36 cellular contexts compared by ENCODE assay signal in the genomic region with DNA sequence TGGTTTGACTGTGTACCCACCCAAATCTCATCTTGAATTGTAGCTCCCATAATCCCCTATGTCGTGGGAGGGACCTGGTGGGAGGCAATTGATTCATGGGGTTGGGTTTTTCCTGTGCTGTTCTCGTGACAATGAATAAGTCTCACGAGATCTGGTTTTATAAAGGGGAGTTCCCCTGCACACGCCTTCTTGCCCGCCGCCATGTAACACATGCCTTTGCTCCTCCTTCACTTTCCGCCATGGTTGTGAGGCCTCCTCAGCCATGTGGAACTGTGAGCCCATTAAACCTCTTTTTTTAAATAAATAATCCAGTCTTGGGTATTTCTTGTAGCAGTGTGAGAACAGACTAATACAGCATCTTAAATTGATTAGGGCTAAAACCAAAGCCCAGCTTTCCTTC.
"Had no signal": no experiment of that assay in that cellular context is flagged by ENCODE, and none has a peak within 500 bp of the region (broad histone marks: within the 10 kb centered on the region; RNA-seq: fewer than 3 reads in every experiment).

No MANE protein-coding gene starts in this region.

- ATAC-seq: activated CD8-positive, alpha-beta T cell treated with anti-CD3 and anti-CD28 coated beads for 36 hours; activated naive CD4-positive, alpha-beta T cell treated with anti-CD3 and anti-CD28 coated beads, Interleukin-2, amount 50 U/mL, for 72 hours; activated T-cell treated with anti-CD3 and anti-CD28 coated beads, Interleukin-2, amount 50 U/mL, for 4 hours; activated T-cell treated with anti-CD3 and anti-CD28 coated beads, Interleukin-2, amount 50 U/mL, for 72 hours; body of pancreas had no signal

- H3K4me3 ChIP-seq: adrenal gland, body of pancreas, breast epithelium had no signal

- DNase-seq: activated B cell treated with CpG ODN at 0.5 μM for 24 hours; activated CD4-positive, alpha-beta memory T cell treated with anti-CD3 and anti-CD28 coated beads for 36 hours; activated CD4-positive, alpha-beta T cell treated with anti-CD3 and anti-CD28 coated beads for 4 hours; activated CD4-positive, alpha-beta T cell treated with anti-CD3 and anti-CD28 coated beads, Interleukin-2, amount 10 ng/mL, durations not matched to agents 24 days and 14 days; activated CD4-positive, alpha-beta T cell treated with anti-CD3 and anti-CD28 coated beads, Interleukin-2, amount 50 U/mL, for 1 hour; activated CD4-positive, alpha-beta T cell treated with anti-CD3 and anti-CD28 coated beads, Interleukin-2, amount 50 U/mL, for 4 hours; activated CD4-positive, CD25-positive, alpha-beta regulatory T cell treated with anti-CD3 and anti-CD28 coated beads, Interleukin-2, amount 50 U/mL, for 72 hours; activated CD8-positive, alpha-beta memory T cell treated with anti-CD3 and anti-CD28 coated beads, Interleukin-2, amount 50 U/mL, for 4 hours; activated CD8-positive, alpha-beta T cell treated with anti-CD3 and anti-CD28 coated beads for 36 hours; activated effector memory CD4-positive, alpha-beta T cell treated with Interleukin-2 at 50 U/mL for 16 hours; activated gamma-delta T cell; activated naive CD4-positive, alpha-beta T cell treated with anti-CD3 and anti-CD28 coated beads, Interleukin-2, amount 10 ng/mL, durations not matched to agents 7 days and 5 days; activated naive CD4-positive, alpha-beta T cell treated with Interleukin-2 at 50 U/mL for 16 hours; activated naive CD8-positive, alpha-beta T cell treated with anti-CD3 and anti-CD28 coated beads for 36 hours; activated T-cell treated with anti-CD3 and anti-CD28 coated beads for 4 hours; activated T-cell treated with anti-CD3 and anti-CD28 coated beads, Interleukin-2, amount 50 U/mL, for 1 hour; activated T-cell treated with anti-CD3 and anti-CD28 coated beads, Interleukin-2, amount 50 U/mL, for 4 hours; activated T-cell treated with anti-CD3 and anti-CD28 coated beads, Interleukin-2, amount 50 U/mL, for 72 hours; adrenal gland; amniotic stem cell; body of pancreas; brain microvascular endothelial cell; central memory CD4-positive, alpha-beta T cell; SW 1271; T-helper 1 cell; T-helper 2 cell; T-helper 9 cell had no signal

- H3K27ac ChIP-seq: adrenal gland, body of pancreas, brain microvascular endothelial cell, breast epithelium, VCaP had no signal

- H3K4me1 Mint-ChIP-seq: activated B cell treated with CpG ODN at 0.5 μM for 24 hours; activated naive CD4-positive, alpha-beta T cell treated with anti-CD3 and anti-CD28 coated beads, Interleukin-2, amount 10 ng/mL, durations not matched to agents 7 days and 5 days; activated naive CD8-positive, alpha-beta T cell treated with anti-CD3 and anti-CD28 coated beads for 36 hours had no signal

- H3K36me3 ChIP-seq: adrenal gland, brain microvascular endothelial cell, breast epithelium had no signal

- H3K27me3 Mint-ChIP-seq: activated CD4-positive, alpha-beta memory T cell treated with anti-CD3 and anti-CD28 coated beads for 36 hours; activated CD8-positive, alpha-beta T cell treated with anti-CD3 and anti-CD28 coated beads for 36 hours; activated naive CD8-positive, alpha-beta T cell treated with anti-CD3 and anti-CD28 coated beads for 36 hours had no signal

- H3K27ac Mint-ChIP-seq: activated B cell treated with CpG ODN at 0.5 μM for 24 hours; activated CD4-positive, alpha-beta memory T cell treated with anti-CD3 and anti-CD28 coated beads for 36 hours; activated CD4-positive, alpha-beta T cell treated with anti-CD3 and anti-CD28 coated beads, Interleukin-2, amount 10 ng/mL, durations not matched to agents 24 days and 14 days; activated CD8-positive, alpha-beta T cell treated with anti-CD3 and anti-CD28 coated beads for 36 hours; activated naive CD4-positive, alpha-beta T cell treated with anti-CD3 and anti-CD28 coated beads, Interleukin-2, amount 10 ng/mL, durations not matched to agents 7 days and 5 days; activated naive CD8-positive, alpha-beta T cell treated with anti-CD3 and anti-CD28 coated beads for 36 hours; activated T-cell treated with anti-CD3 and anti-CD28 coated beads, Interleukin-2, amount 50 U/mL, for 72 hours; activated T-helper 1 cell treated with anti-CD3 and anti-CD28 coated beads, Interleukin-12 subunit alpha, Interleukin-12 subunit beta, Interleukin-2, Interleukin-4 antibody, amounts not matched to agents 30 ng/mL and 10 ng/mL and 1 ng/mL, durations not matched to agents 14 hours and 24 hours and 36 hours; activated T-helper 2 cell treated with anti-CD3 and anti-CD28 coated beads, Interferon-gamma antibody, Interleukin-2, Interleukin-4, amounts not matched to agents 10 μg/mL and 5 μg/mL and 100 μg/mL, durations not matched to agents 14 hours and 24 hours and 36 hours; T-helper 1 cell treated with Interleukin-12 subunit alpha and Interleukin-12 subunit beta and Interleukin-4 antibody, amounts not matched to agents 30 μg/mL and 1 μg/mL, for 36 hours; T-helper 2 cell treated with Interferon-gamma antibody and Interleukin-4, amounts not matched to agents 5 μg/mL and 100 μg/mL, for 36 hours had no signal

- H3K4me1 ChIP-seq: adrenal gland, breast epithelium had no signal

- H3K36me3 Mint-ChIP-seq: activated CD4-positive, alpha-beta memory T cell treated with anti-CD3 and anti-CD28 coated beads for 36 hours; activated naive CD4-positive, alpha-beta T cell treated with anti-CD3 and anti-CD28 coated beads, Interleukin-2, amount 10 ng/mL, durations not matched to agents 7 days and 5 days; activated naive CD4-positive, alpha-beta T cell treated with anti-CD3 and anti-CD28 coated beads, Interleukin-2, amount 50 U/mL, for 72 hours had no signal

- H3K27me3 ChIP-seq: adrenal gland, body of pancreas, brain microvascular endothelial cell, breast epithelium had no signal

- H3K9me3 Mint-ChIP-seq: activated naive CD4-positive, alpha-beta T cell treated with anti-CD3 and anti-CD28 coated beads, Interleukin-2, amount 10 ng/mL, durations not matched to agents 7 days and 5 days; activated T-cell treated with anti-CD3 and anti-CD28 coated beads, Interleukin-2, amount 50 U/mL, for 4 hours; activated T-helper 1 cell treated with anti-CD3 and anti-CD28 coated beads, Interleukin-12 subunit alpha, Interleukin-12 subunit beta, Interleukin-2, Interleukin-4 antibody, amounts not matched to agents 30 ng/mL and 10 ng/mL and 1 ng/mL, durations not matched to agents 14 hours and 24 hours and 36 hours; activated T-helper 2 cell treated with anti-CD3 and anti-CD28 coated beads, Interferon-gamma antibody, Interleukin-2, Interleukin-4, amounts not matched to agents 10 μg/mL and 5 μg/mL and 100 μg/mL, durations not matched to agents 14 hours and 24 hours and 36 hours; T-helper 1 cell treated with Interleukin-12 subunit alpha and Interleukin-12 subunit beta and Interleukin-4 antibody, amounts not matched to agents 30 μg/mL and 1 μg/mL, for 36 hours; T-helper 2 cell treated with Interferon-gamma antibody and Interleukin-4, amounts not matched to agents 5 μg/mL and 100 μg/mL, for 36 hours had no signal

- H3K9me3 ChIP-seq: adrenal gland, body of pancreas, breast epithelium had no signal

- H3K4me3 Mint-ChIP-seq: activated B cell treated with CpG ODN at 0.5 μM for 24 hours; activated CD4-positive, alpha-beta memory T cell treated with anti-CD3 and anti-CD28 coated beads for 36 hours; activated CD4-positive, alpha-beta T cell treated with anti-CD3 and anti-CD28 coated beads, Interleukin-2, amount 10 ng/mL, durations not matched to agents 24 days and 14 days; activated CD8-positive, alpha-beta T cell treated with anti-CD3 and anti-CD28 coated beads for 36 hours; activated naive CD4-positive, alpha-beta T cell treated with anti-CD3 and anti-CD28 coated beads, Interleukin-2, amount 10 ng/mL, durations not matched to agents 7 days and 5 days; activated naive CD8-positive, alpha-beta T cell treated with anti-CD3 and anti-CD28 coated beads for 36 hours; activated T-cell treated with anti-CD3 and anti-CD28 coated beads, Interleukin-2, amount 50 U/mL, for 4 hours; activated T-cell treated with anti-CD3 and anti-CD28 coated beads, Interleukin-2, amount 50 U/mL, for 72 hours; activated T-helper 1 cell treated with anti-CD3 and anti-CD28 coated beads, Interleukin-12 subunit alpha, Interleukin-12 subunit beta, Interleukin-2, Interleukin-4 antibody, amounts not matched to agents 30 ng/mL and 10 ng/mL and 1 ng/mL, durations not matched to agents 14 hours and 24 hours and 36 hours; T-helper 1 cell treated with Interleukin-12 subunit alpha and Interleukin-12 subunit beta and Interleukin-4 antibody, amounts not matched to agents 30 μg/mL and 1 μg/mL, for 36 hours; T-helper 2 cell treated with Interferon-gamma antibody and Interleukin-4, amounts not matched to agents 5 μg/mL and 100 μg/mL, for 36 hours had no signal

- FAIRE-seq: astrocyte, TTC549 had no signal
